Comparison of ENCODE assay signal across 7 cellular contexts in the genomic region with DNA sequence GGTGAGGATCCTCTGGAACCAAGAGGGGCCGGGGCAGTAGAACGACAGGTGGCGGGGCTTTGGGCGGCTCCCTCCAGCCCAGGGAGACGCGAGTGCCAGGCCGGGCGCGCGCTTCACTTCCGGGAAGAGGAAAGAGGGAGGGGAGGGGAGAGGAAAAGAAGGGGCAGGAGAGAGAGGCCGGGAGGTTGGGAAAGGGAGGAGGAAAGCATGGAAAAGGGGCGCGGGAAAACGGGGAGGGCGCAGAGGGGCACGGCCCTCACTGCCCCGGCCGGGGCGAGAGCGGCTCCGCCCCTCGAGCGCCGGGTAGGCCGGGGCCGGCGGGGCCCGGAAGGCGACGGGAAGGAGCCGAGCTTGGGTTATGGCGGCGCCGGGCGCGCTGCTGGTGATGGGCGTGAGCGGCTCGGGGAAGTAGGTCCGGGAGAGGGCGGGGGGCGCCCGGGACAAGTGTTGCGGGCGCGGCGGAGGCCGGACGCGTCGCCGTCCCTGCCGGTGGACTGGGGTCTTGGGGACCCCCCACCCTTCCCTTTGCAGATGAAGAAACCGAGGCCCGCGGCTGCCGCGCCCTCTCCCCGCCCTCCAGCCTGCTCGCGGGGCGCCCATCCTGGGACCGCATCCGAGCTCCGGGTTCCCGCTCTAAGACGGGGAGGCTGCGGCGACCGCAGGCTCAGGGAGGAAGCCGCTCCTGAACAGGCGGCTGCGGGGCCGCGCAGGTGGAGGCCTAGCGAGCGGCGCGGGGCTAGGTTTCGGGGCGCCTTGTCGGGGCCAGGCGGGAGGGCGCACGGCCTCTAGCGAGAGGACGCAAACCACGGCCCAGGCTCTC. TPM values are rescaled to one million over a fixed set of nuclear protein-coding genes. Genes with fewer than 3 reads are reported as not detected.
DNase-seq lines count a peak whose midpoint lies in the region; ATAC-seq and TF ChIP-seq lines count a peak whose summit lies in the region.

Gene IDNK, plus strand, starts transcription at position 330 of the 820 bp plus-strand sequence. Its CDS starts 29 bp downstream, at position 359.

- H3K4me1 ChIP-seq in smooth muscle cell (ENCODE audit: low read depth): peaks cover 9% of the 10 kb centered on the region

- H3K27me3 ChIP-seq in brain microvascular endothelial cell (replicated peaks) (no peaks in the 10 kb centered on the region), smooth muscle cell (ENCODE audit: low read depth) (peaks cover 5% of the 10 kb centered on the region)

- in situ Hi-C loops in brain microvascular endothelial cell (cut with HindIII; ENCODE audit: low pct_ligation_motif_present, low sequenced_read_pairs): no loop called here

- TF ChIP-seq POLR2A in GM15510 (IDR thresholded peaks at IDR 0.05; ENCODE audit: borderline replicate concordance, extremely low read depth, insufficient read length): peak; percentile 79
- TF ChIP-seq POLR2A in NB4 (IDR thresholded peaks at IDR 0.05; ENCODE audit: extremely low read depth, insufficient read length): peak; percentile 48

- H3K36me3 ChIP-seq in brain microvascular endothelial cell (replicated peaks) (no peaks in the 10 kb centered on the region), smooth muscle cell (ENCODE audit: low read depth) (no peaks in the 10 kb centered on the region)

- H3F3A ChIP-seq in smooth muscle cell (ENCODE audit: low read depth): no peaks in the 10 kb centered on the region

- no peaks in the 10 kb centered on the region for H4K20me1 ChIP-seq in smooth muscle cell (ENCODE audit: low read depth)

- H2AFZ ChIP-seq in smooth muscle cell (ENCODE audit: low read depth): peak within 1 kb of the TSS; percentile 64

- H3K27ac ChIP-seq in brain microvascular endothelial cell: peak within 1 kb of the TSS; percentile 38
- H3K27ac ChIP-seq in smooth muscle cell (ENCODE audit: low read depth): no peak within 1 kb of the TSS

- peak within 1 kb of the TSS; percentile 98 for H3K4me2 ChIP-seq in smooth muscle cell

- peak within 1 kb of the TSS; percentile 40 for H3K9ac ChIP-seq in smooth muscle cell (ENCODE audit: low read depth)

- peak; percentile 87 for ATAC-seq in HG02571 (IDR thresholded peaks at IDR 0.05; ENCODE audit: unreplicated experiment)

- H3K9me3 ChIP-seq in smooth muscle cell (replicated peaks; ENCODE audit: low read depth): no peaks in the 10 kb centered on the region

- no peaks in the 10 kb centered on the region for H3K79me2 ChIP-seq in smooth muscle cell (ENCODE audit: low read depth)

- no peak for TF ChIP-seq CTCF in NB4 (IDR thresholded peaks at IDR 0.05; ENCODE audit: low read depth, low read length)
- no peak for TF ChIP-seq CTCF in brain microvascular endothelial cell (IDR thresholded peaks at IDR 0.05; ENCODE audit: low read depth, low read length, missing control alignments)
- TF ChIP-seq CTCF in smooth muscle cell (IDR thresholded peaks at IDR 0.05; ENCODE audit: borderline replicate concordance, insufficient read depth, poor library complexity, severe bottlenecking): no peak

- 0% methylated on average over 38 of the region's 89 CpGs for WGBS in smooth muscle cell (ENCODE audit: low lambda C conversion rate)

- DNase-seq in NB4 (ENCODE audit: low read depth): peak; percentile 67
- peak; percentile 82 for DNase-seq in UCSD-AML1 (lab: John Stamatoyannopoulos, UW; ENCODE audit: unreplicated experiment)
- peak; percentile 14 for DNase-seq in brain microvascular endothelial cell
- DNase-seq in iPS-NIHi11 (ENCODE audit: low spot score): peak; percentile 75
- peak; percentile 14 for DNase-seq in smooth muscle cell (lab: John Stamatoyannopoulos, UW; ENCODE audit: unreplicated experiment)

- H3K4me3 ChIP-seq in NB4 (ENCODE audit: low read depth, low read length): peak within 1 kb of the TSS; percentile 69
- peak within 1 kb of the TSS; percentile 67 for H3K4me3 ChIP-seq in brain microvascular endothelial cell (ENCODE audit: low read depth, low read length)
- peak within 1 kb of the TSS; percentile 78 for H3K4me3 ChIP-seq in smooth muscle cell

RNA-seq across cellular contexts. Expression of gene IDNK, which starts in this region (rescaled TPM):
- 0.40 and 1.1 TPM in 2 replicates for total RNA-seq in smooth muscle cell
- 2.1 and 4.4 TPM in 2 replicates for polyA plus RNA-seq in smooth muscle cell

Comparison
In these comparisons a context has a peak if more than half of its experiments do, and no peak if none do; other contexts are left out.
1. DNase-seq: peak in every context shown above with its lines; median percentile 82 in UCSD-AML1; 75 in iPS-NIHi11; 67 in NB4; 14 in brain microvascular endothelial cell; 14 in smooth muscle cell.